In the genomic region with DNA sequence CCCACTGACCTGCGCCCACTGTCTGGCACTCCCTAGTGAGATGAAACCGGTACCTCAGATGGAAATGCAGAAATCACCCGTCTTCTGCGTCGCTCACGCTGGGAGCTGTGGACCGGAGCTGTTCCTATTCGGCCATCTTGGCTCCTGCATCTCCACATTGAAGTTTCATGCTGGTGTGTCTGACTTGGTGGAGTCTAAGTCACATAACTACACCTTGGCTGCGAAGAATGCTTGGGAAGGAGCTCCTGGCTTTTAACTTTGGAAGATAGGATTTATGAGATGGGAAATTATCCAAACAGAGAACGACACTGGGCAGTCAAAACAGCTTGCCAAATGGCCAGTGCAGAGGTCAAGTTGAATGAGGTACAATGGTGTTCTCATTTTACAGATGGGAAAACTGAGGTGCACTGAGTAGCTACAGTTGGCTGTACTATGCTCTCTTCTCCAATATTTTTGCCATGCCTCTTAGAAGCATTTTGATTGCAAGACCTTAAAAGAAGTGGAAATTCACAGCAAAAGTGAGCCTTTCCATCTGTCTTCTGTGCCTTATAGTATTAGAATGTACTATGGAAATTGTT, we compare ENCODE assay signal across 26 cellular contexts. TPM values are rescaled to one million over a fixed set of nuclear protein-coding genes. Genes with fewer than 3 reads are reported as not detected.
DNase-seq lines count a peak whose midpoint lies in the region; ATAC-seq and TF ChIP-seq lines count a peak whose summit lies in the region.
"Had no signal": no experiment of that assay in that cellular context is flagged by ENCODE, and none has a peak within 500 bp of the region (broad histone marks: within the 10 kb centered on the region; RNA-seq: fewer than 3 reads in every experiment).

No MANE protein-coding gene starts in this region.

- peaks cover 0 to 4% (median 0%) of the 10 kb centered on the region in 8 donors for H3K9me3 Mint-ChIP-seq in CD4-positive, alpha-beta memory T cell
- H3K9me3 Mint-ChIP-seq: activated naive CD4-positive, alpha-beta T cell treated with anti-CD3 and anti-CD28 coated beads for 36 hours had no signal

- DNase-seq in NCI-H1105 treated with DMSO at 0.1 percent for 48 hours (lab: John Stamatoyannopoulos, UW) (peak; percentile 5), NCI-H1105 (lab: John Stamatoyannopoulos, UW) (no peak), SW480 (ENCODE audit: low spot score) (peak; percentile 10), smooth muscle cell (lab: John Stamatoyannopoulos, UW; ENCODE audit: unreplicated experiment) (no peak), gastrocnemius medialis (no peak)
- DNase-seq in CD4-positive, alpha-beta memory T cell, result no peak
- DNase-seq: activated CD8-positive, alpha-beta T cell treated with anti-CD3 and anti-CD28 coated beads, Interleukin-2, amount 10 ng/mL, durations not matched to agents 7 days and 5 days; activated naive CD4-positive, alpha-beta T cell treated with anti-CD3 and anti-CD28 coated beads for 36 hours; activated T-cell treated with anti-CD3 and anti-CD28 coated beads, Interleukin-2, amount 50 U/mL, for 1 hour; AML-193; amygdala; natural killer cell; NCI-H187; NCI-H345; psoas muscle; stimulated activated CD4-positive, alpha-beta T cell treated with anti-CD3 and anti-CD28 coated beads, Interleukin-4, amount 100 ng/mL, for 24 hours; stomach; transverse colon had no signal

- CTCF ChIA-PET in CD4-positive, alpha-beta memory T cell (lab: Charles Lee; ENCODE audit: partially characterized antibody), result no interaction called here

- H3K27ac ChIP-seq in smooth muscle cell (ENCODE audit: low read depth) (no peak overlapping the region), gastrocnemius medialis (no peak overlapping the region)
- H3K27ac ChIP-seq in CD4-positive, alpha-beta memory T cell (ENCODE audit: low read depth, low read length), result no peak overlapping the region
- H3K27ac ChIP-seq: 22Rv1, psoas muscle, stomach, transverse colon had no signal

- ATAC-seq in gastrocnemius medialis (no peak), GM19035 (IDR thresholded peaks at IDR 0.05; ENCODE audit: unreplicated experiment) (no peak)
- ATAC-seq: activated CD8-positive, alpha-beta T cell treated with anti-CD3 and anti-CD28 coated beads, Interleukin-2, amount 10 ng/mL, durations not matched to agents 7 days and 5 days; esophagus mucosa; natural killer cell; psoas muscle had no signal

- TF ChIP-seq POLR2A in gastrocnemius medialis (IDR thresholded peaks at IDR 0.05), result no peak

- intact Hi-C loops in gastrocnemius medialis (cut with DNase I; ENCODE audit: low total_unique reads), result no loop called here
- intact Hi-C loops in CD4-positive, alpha-beta memory T cell (cut with micrococcal nuclease), result loop anchor here (10.0 kb wide), 1 partner anchor 935 kb away; no protein-coding TSS in a partner anchor

- TF ChIP-seq CTCF in smooth muscle cell (IDR thresholded peaks at IDR 0.05; ENCODE audit: borderline replicate concordance, insufficient read depth, poor library complexity, severe bottlenecking) (no peak), gastrocnemius medialis (IDR thresholded peaks at IDR 0.05 in 4 of 5, conservative IDR thresholded peaks at IDR 0.05 in 1 of 5) (no peak)

- H3K4me1 ChIP-seq in iPS-15b (ENCODE audit: control insufficient read depth, insufficient read depth, low read length), result peaks cover 4% of the 10 kb centered on the region
- H3K4me1 ChIP-seq in smooth muscle cell (ENCODE audit: low read depth), result no peaks in the 10 kb centered on the region
- H3K4me1 ChIP-seq in gastrocnemius medialis, result peaks cover 6 to 7% of the 10 kb centered on the region in 2 donors
- H3K4me1 ChIP-seq in CD4-positive, alpha-beta memory T cell (ENCODE audit: insufficient read depth, low read length), result no peaks in the 10 kb centered on the region
- H3K4me1 ChIP-seq: stomach, transverse colon had no signal

- H3K36me3 Mint-ChIP-seq in CD4-positive, alpha-beta memory T cell, result no peaks in the 10 kb centered on the region
- H3K36me3 Mint-ChIP-seq: IgD-negative memory B cell, natural killer cell had no signal

- H3F3A ChIP-seq in smooth muscle cell (ENCODE audit: low read depth), result no peaks in the 10 kb centered on the region

- H3K27me3 Mint-ChIP-seq in CD4-positive, alpha-beta memory T cell, result peaks cover 7 to 10% of the 10 kb centered on the region in 2 donors

- WGBS in smooth muscle cell (ENCODE audit: low lambda C conversion rate), result 49% methylated on average over 8 of the region's 10 CpGs

- peak overlapping the region; percentile 78 for H3K4me2 ChIP-seq in smooth muscle cell

- H3K36me3 ChIP-seq in iPS-15b (ENCODE audit: control insufficient read depth, insufficient read depth, low read length) (no peaks in the 10 kb centered on the region), smooth muscle cell (ENCODE audit: low read depth) (no peaks in the 10 kb centered on the region), gastrocnemius medialis (no peaks in the 10 kb centered on the region)
- no peaks in the 10 kb centered on the region for H3K36me3 ChIP-seq in CD4-positive, alpha-beta memory T cell (ENCODE audit: insufficient read depth, low read length)
- H3K36me3 ChIP-seq: stomach, transverse colon had no signal

- in situ Hi-C loops in gastrocnemius medialis (cut with MboI; ENCODE audit: low sequenced_read_pairs in 4 of 4), result no loop called here

- H3K9me3 ChIP-seq in iPS-15b (ENCODE audit: control insufficient read depth, insufficient read depth, low read length) (no peaks in the 10 kb centered on the region), smooth muscle cell (replicated peaks; ENCODE audit: low read depth) (no peaks in the 10 kb centered on the region), gastrocnemius medialis (no peaks in the 10 kb centered on the region)
- H3K9me3 ChIP-seq in CD4-positive, alpha-beta memory T cell (ENCODE audit: control insufficient read depth in 1 of 2, low read length in 2 of 2), result no peaks in the 10 kb centered on the region
- H3K9me3 ChIP-seq: psoas muscle, stomach, transverse colon had no signal

- H4K20me1 ChIP-seq in smooth muscle cell (ENCODE audit: low read depth), result no peaks in the 10 kb centered on the region

- POLR2A ChIA-PET in CD4-positive, alpha-beta memory T cell (lab: Charles Lee; ENCODE audit: partially characterized antibody), result no interaction called here

- peaks cover 5% of the 10 kb centered on the region for H3K27me3 ChIP-seq in iPS-15b (ENCODE audit: control insufficient read depth, insufficient read depth, low read length)
- H3K27me3 ChIP-seq in smooth muscle cell (ENCODE audit: low read depth), result no peaks in the 10 kb centered on the region
- no peaks in the 10 kb centered on the region for H3K27me3 ChIP-seq in gastrocnemius medialis
- no peaks in the 10 kb centered on the region for H3K27me3 ChIP-seq in CD4-positive, alpha-beta memory T cell (ENCODE audit: insufficient read depth, low read length)
- H3K27me3 ChIP-seq: stomach, transverse colon had no signal

- no peaks in the 10 kb centered on the region for H3K4me1 Mint-ChIP-seq in CD4-positive, alpha-beta memory T cell
- H3K4me1 Mint-ChIP-seq: IgD-negative memory B cell, natural killer cell had no signal

- no peak overlapping the region for H3K4me3 Mint-ChIP-seq in CD4-positive, alpha-beta memory T cell
- H3K4me3 Mint-ChIP-seq: activated CD8-positive, alpha-beta T cell treated with anti-CD3 and anti-CD28 coated beads, Interleukin-2, amount 10 ng/mL, durations not matched to agents 7 days and 5 days; activated naive CD4-positive, alpha-beta T cell treated with anti-CD3 and anti-CD28 coated beads for 36 hours; IgD-negative memory B cell; natural killer cell had no signal

- peak overlapping the region; percentile 54 for H2AFZ ChIP-seq in smooth muscle cell (ENCODE audit: low read depth)

- no peak overlapping the region for H3K27ac Mint-ChIP-seq in CD4-positive, alpha-beta memory T cell
- H3K27ac Mint-ChIP-seq: activated CD8-positive, alpha-beta T cell treated with anti-CD3 and anti-CD28 coated beads, Interleukin-2, amount 10 ng/mL, durations not matched to agents 7 days and 5 days; activated naive CD4-positive, alpha-beta T cell treated with anti-CD3 and anti-CD28 coated beads for 36 hours; IgD-negative memory B cell; natural killer cell had no signal

- H3K9ac ChIP-seq in iPS-15b (ENCODE audit: low read depth, low read length) (no peak overlapping the region), smooth muscle cell (ENCODE audit: low read depth) (no peak overlapping the region)

- H3K4me3 ChIP-seq in iPS-15b (ENCODE audit: low read depth, low read length), result peak overlapping the region; percentile 49
- H3K4me3 ChIP-seq in smooth muscle cell, result peak overlapping the region; percentile 42
- no peak overlapping the region for H3K4me3 ChIP-seq in gastrocnemius medialis
- no peak overlapping the region for H3K4me3 ChIP-seq in CD4-positive, alpha-beta memory T cell (ENCODE audit: low read length in 2 of 2)
- H3K4me3 ChIP-seq: psoas muscle, stomach, transverse colon had no signal

- no peaks in the 10 kb centered on the region for H3K79me2 ChIP-seq in smooth muscle cell (ENCODE audit: low read depth)

RNA-seq across cellular contexts. Expression of a gene that starts 36.7 kb away (rescaled TPM):
- total RNA-seq in smooth muscle cell (not detected in 2 replicates), gastrocnemius medialis (not detected)
- not detected in 2 replicates for polyA plus RNA-seq in smooth muscle cell
- not detected for total RNA-seq in CD4-positive, alpha-beta memory T cell
- polyA plus RNA-seq in CD4-positive, alpha-beta memory T cell, result not detected
- total RNA-seq: activated CD8-positive, alpha-beta T cell treated with anti-CD3 and anti-CD28 coated beads, Interleukin-2, amount 10 ng/mL, durations not matched to agents 7 days and 5 days; activated naive CD4-positive, alpha-beta T cell treated with anti-CD3 and anti-CD28 coated beads for 36 hours; Daoy; esophagus mucosa; frontal cortex; natural killer cell; SK-MEL-5; transverse colon had no signal
- polyA plus RNA-seq: IgD-negative memory B cell had no signal

Comparison
In these comparisons a context has a peak if more than half of its experiments do, and no peak if none do; other contexts are left out.
1. DNase-seq: peak in NCI-H1105 treated with DMSO at 0.1 percent for 48 hours (single experiment) and SW480 (single experiment); none in NCI-H1105 (single experiment), smooth muscle cell (single experiment), gastrocnemius medialis (0 of 2) and CD4-positive, alpha-beta memory T cell (0 of 5).
2. H3K4me3 ChIP-seq: peak in iPS-15b (single experiment) and smooth muscle cell (single experiment); none in gastrocnemius medialis (0 of 4) and CD4-positive, alpha-beta memory T cell (0 of 2).